Comparison of ENCODE assay signal across 8 cellular contexts in genomic region chr1:53219711-53220110, GRCh38. TPM values are rescaled to one million over a fixed set of nuclear protein-coding genes. Genes with fewer than 3 reads are reported as not detected.
DNase-seq lines count a peak whose midpoint lies in the region; ATAC-seq, FAIRE-seq and TF ChIP-seq lines count a peak whose summit lies in the region.

No MANE protein-coding gene starts in this region.

- TF ChIP-seq POLR2A in endothelial cell of umbilical vein (IDR thresholded peaks at IDR 0.05; ENCODE audit: low read depth, low read length) = no peak

- H3K79me2 ChIP-seq in PC-9 (ENCODE audit: low read depth) (peaks cover 17% of the 10 kb centered on the region), endothelial cell of umbilical vein (ENCODE audit: control insufficient read depth, insufficient read depth, low read length) (peaks cover 11% of the 10 kb centered on the region)

- no peaks in the 10 kb centered on the region; the same call in 1 of the 2 replicates for H3K36me3 ChIP-seq in Caco-2 (ENCODE audit: control insufficient read depth, insufficient read depth, low read length)
- no peaks in the 10 kb centered on the region for H3K36me3 ChIP-seq in PC-9 (ENCODE audit: low read depth)
- peaks cover 0 to 5% of the 10 kb centered on the region in 2 experiments for H3K36me3 ChIP-seq in endothelial cell of umbilical vein (ENCODE audit: control insufficient read depth in 2 of 2, extremely low read depth in 1 of 2, insufficient read depth in 2 of 2, low read length in 2 of 2)

- no peaks in the 10 kb centered on the region for H3K9me3 ChIP-seq in Caco-2
- no peaks in the 10 kb centered on the region for H3K9me3 ChIP-seq in PC-9 (ENCODE audit: insufficient read depth, low read depth)
- no peaks in the 10 kb centered on the region for H3K9me3 ChIP-seq in endothelial cell of umbilical vein (replicated peaks; ENCODE audit: control insufficient read depth, insufficient read depth, low read length)

- no peaks in the 10 kb centered on the region for H3K27me3 ChIP-seq in Caco-2 (replicated peaks; ENCODE audit: control insufficient read depth, insufficient read depth, low read length)
- no peaks in the 10 kb centered on the region for H3K27me3 ChIP-seq in PC-9 (ENCODE audit: insufficient read depth, low read depth)
- H3K27me3 ChIP-seq in endothelial cell of umbilical vein (ENCODE audit: control insufficient read depth in 2 of 2, insufficient read depth in 2 of 2, low read length in 2 of 2) = no peaks in the 10 kb centered on the region

- H3K4me3 Mint-ChIP-seq in Caco-2 (ENCODE audit: unreplicated experiment) (peak overlapping the region; percentile 89), osteocyte (ENCODE audit: unreplicated experiment) (peak overlapping the region; percentile 88)

- H3K9me2 ChIP-seq in PC-9 (ENCODE audit: insufficient read depth) = no peaks in the 10 kb centered on the region

- CTCF ChIA-PET in Caco-2 (lab: Charles Lee) = no interaction called here
- CTCF ChIA-PET in PC-9 (lab: Charles Lee) = no interaction called here
- CTCF ChIA-PET in endothelial cell of umbilical vein (lab: Charles Lee) = no interaction called here

- H3K4me3 ChIP-seq in Caco-2 (ENCODE audit: low read depth, low read length) (peak overlapping the region; percentile 94), PC-9 (peak overlapping the region; percentile 79), endothelial cell of umbilical vein (replicated peaks in 1 of 3; ENCODE audit: insufficient read depth in 1 of 3, low read depth in 1 of 3, low read length in 3 of 3) (peak overlapping the region; percentile 81 to 94 (median 83))

- intact Hi-C loops in Caco-2 (cut with micrococcal nuclease; ENCODE audit: unreplicated experiment) = no loop called here
- intact Hi-C loops in PC-9 (cut with micrococcal nuclease; ENCODE audit: unreplicated experiment) = loop anchor here (1.0 to 2.0 kb wide), 2 partner anchors 19 to 23 kb away; partner anchors contain the start of genes CPT2 and MAGOH
- intact Hi-C loops in endothelial cell of umbilical vein (cut with micrococcal nuclease) = loop anchor here (1.0 kb wide), 2 partner anchors 19 to 23 kb away; partner anchors contain the start of genes CPT2 and MAGOH

- H3K36me3 Mint-ChIP-seq in Caco-2 (ENCODE audit: insufficient read depth, unreplicated experiment) (peaks cover 22% of the 10 kb centered on the region), osteocyte (ENCODE audit: unreplicated experiment) (peaks cover 12% of the 10 kb centered on the region)

- H4K20me1 ChIP-seq in PC-9 (ENCODE audit: insufficient read depth) = no peaks in the 10 kb centered on the region
- no peaks in the 10 kb centered on the region for H4K20me1 ChIP-seq in endothelial cell of umbilical vein (replicated peaks; ENCODE audit: control insufficient read depth, extremely low read depth, insufficient read depth, low read length)

- no peaks in the 10 kb centered on the region for H3K9me3 Mint-ChIP-seq in Caco-2 (ENCODE audit: unreplicated experiment)
- H3K9me3 Mint-ChIP-seq in osteocyte (ENCODE audit: unreplicated experiment) = no peaks in the 10 kb centered on the region

- no peaks in the 10 kb centered on the region for H3K4me1 ChIP-seq in Caco-2
- peaks cover 16% of the 10 kb centered on the region for H3K4me1 ChIP-seq in PC-9 (replicated peaks; ENCODE audit: insufficient read depth)
- peaks cover 19% of the 10 kb centered on the region for H3K4me1 ChIP-seq in endothelial cell of umbilical vein (ENCODE audit: control insufficient read depth, extremely low read depth, insufficient read depth, low read length)

- TF ChIP-seq CTCF in Caco-2 (IDR thresholded peaks at IDR 0.05; ENCODE audit: insufficient read depth in 1 of 2, low read depth in 1 of 2, low read length in 1 of 2, severe bottlenecking in 1 of 2, unreplicated experiment in 1 of 2) (no peak), PC-9 (conservative IDR thresholded peaks at IDR 0.05) (no peak), endothelial cell of umbilical vein (IDR thresholded peaks at IDR 0.05; ENCODE audit: extremely low read depth in 1 of 2, insufficient read depth in 1 of 2, low read depth in 1 of 2, low read length in 2 of 2) (no peak), osteocyte (IDR thresholded peaks at IDR 0.05) (no peak), omental fat pad (IDR thresholded peaks at IDR 0.05) (no peak)

- H3K27ac ChIP-seq in PC-9 = peak overlapping the region; percentile 70
- peak overlapping the region; percentile 54 for H3K27ac ChIP-seq in endothelial cell of umbilical vein (ENCODE audit: insufficient read depth, low read depth, low read length)

- H3F3A ChIP-seq in PC-9 (ENCODE audit: insufficient read depth, low read depth) = peaks cover 6% of the 10 kb centered on the region; the same call in 1 of the 2 replicates

- H3K4me1 Mint-ChIP-seq in Caco-2 (ENCODE audit: low read depth, unreplicated experiment) = no peaks in the 10 kb centered on the region
- H3K4me1 Mint-ChIP-seq in osteocyte (ENCODE audit: unreplicated experiment) = peaks cover 21% of the 10 kb centered on the region

- peak overlapping the region; percentile 96 for H3K27ac Mint-ChIP-seq in Caco-2 (ENCODE audit: unreplicated experiment)
- H3K27ac Mint-ChIP-seq in osteocyte (ENCODE audit: unreplicated experiment) = peak overlapping the region; percentile 97

- H3K4me2 ChIP-seq in PC-9 = peak overlapping the region; percentile 94
- H3K4me2 ChIP-seq in endothelial cell of umbilical vein (ENCODE audit: insufficient read depth, low read length) = peak overlapping the region; percentile 88

- dilution Hi-C loops in endothelial cell of umbilical vein (cut with MboI; ENCODE audit: extremely low pct_ligation_motif_present, low sequenced_read_pairs) = no loop called here

- BruUV-seq in Caco-2 (replicated peaks; lab: Mats Ljungman, UMichigan) (TSS peak; percentile 66), PC-9 (replicated peaks; lab: Mats Ljungman, UMichigan) (TSS peak; percentile 75), endothelial cell of umbilical vein (replicated peaks; lab: Mats Ljungman, UMichigan) (TSS peak; percentile 63)

- DNase-seq in Caco-2 (no peak), PC-9 (no peak), endothelial cell of umbilical vein (ENCODE audit: low read depth, low spot score) (peak; percentile 3), osteocyte (ENCODE audit: extremely low spot score, unreplicated experiment) (no peak), kidney glomerular epithelial cell (lab: John Stamatoyannopoulos, UW) (no peak), SHP77 treated with DMSO at 0.1 percent for 48 hours (lab: John Stamatoyannopoulos, UW) (no peak), omental fat pad (ENCODE audit: low spot score) (no peak)

- H3K9me1 ChIP-seq in endothelial cell of umbilical vein (replicated peaks; ENCODE audit: control insufficient read depth, extremely low read depth, insufficient read depth, low read length) = no peaks in the 10 kb centered on the region

- H3K9ac ChIP-seq in endothelial cell of umbilical vein (replicated peaks; ENCODE audit: extremely low read depth, insufficient read depth, low read length) = peak overlapping the region; percentile 85

- POLR2A ChIA-PET in Caco-2 (lab: Charles Lee) = interaction anchor here (0.8 kb wide), 1 partner anchor 437 kb away, joined by 3 read pairs; no protein-coding TSS in a partner anchor
- POLR2A ChIA-PET in PC-9 (lab: Charles Lee; ENCODE audit: unreplicated experiment) = interaction anchor here (0.6 to 0.8 kb wide), 3 partner anchors 107 to 377 kb away, joined by 3 to 5 read pairs (median 4); partner anchors contain the start of gene ZYG11A
- POLR2A ChIA-PET in endothelial cell of umbilical vein (lab: Charles Lee) = no interaction called here

- FAIRE-seq in endothelial cell of umbilical vein (lab: Jason Lieb, UNC) = no peak

- H2AFZ ChIP-seq in PC-9 = peak overlapping the region; percentile 91
- peak overlapping the region; percentile 91 for H2AFZ ChIP-seq in endothelial cell of umbilical vein (ENCODE audit: low read depth, low read length)

- no peak for ATAC-seq in HG03045 (IDR thresholded peaks at IDR 0.05; ENCODE audit: unreplicated experiment)
- ATAC-seq in omental fat pad (ENCODE audit: low FRiP score) = no peak

- no peaks in the 10 kb centered on the region for H3K27me3 Mint-ChIP-seq in Caco-2 (ENCODE audit: insufficient read depth, unreplicated experiment)
- H3K27me3 Mint-ChIP-seq in osteocyte (ENCODE audit: unreplicated experiment) = no peaks in the 10 kb centered on the region

RNA-seq across cellular contexts. Expression of gene CZIB, which starts 0.7 kb away (rescaled TPM):
- total RNA-seq in Caco-2 (2022) = 36.0 and 42.6 TPM in 2 replicates
- total RNA-seq in PC-9 (2021) = 50.3 and 51.1 TPM in 2 replicates
- 58.7 and 60.1 TPM in 2 replicates for total RNA-seq in endothelial cell of umbilical vein
- 62.8 and 65.9 TPM in 2 replicates for polyA plus RNA-seq in endothelial cell of umbilical vein
- 85.9 and 97.2 TPM in 2 replicates for polyA plus RNA-seq in endothelial cell of umbilical vein (2011; cell fraction: cytosol; rRNA removed)
- polyA plus RNA-seq in endothelial cell of umbilical vein (2011; cell fraction: nucleus; rRNA removed) = 94.4 and 117 TPM in 2 replicates
- 61.6 and 69.7 TPM in 2 replicates for polyA plus RNA-seq in endothelial cell of umbilical vein (2012)
- polyA minus RNA-seq in endothelial cell of umbilical vein = 35.9 and 39.1 TPM in 2 replicates
- polyA minus RNA-seq in endothelial cell of umbilical vein (2011; cell fraction: cytosol; rRNA and poly(A)+ RNA removed) = 6.9 TPM
- polyA minus RNA-seq in endothelial cell of umbilical vein (2011; cell fraction: nucleus; rRNA and poly(A)+ RNA removed) = 26.0 and 28.1 TPM in 2 replicates
- 52.6 and 59.8 TPM in 2 replicates for total RNA-seq in osteocyte
- 10 to 100 TPM; 43.1 to 74.4 (median 62.3) TPM for total RNA-seq in omental fat pad

RNA-seq across cellular contexts. Expression of gene MAGOH, which starts 18.6 kb away (rescaled TPM):
- total RNA-seq in Caco-2 (2022) (74.2 and 77.0 TPM in 2 replicates), PC-9 (2021) (48.0 and 75.7 TPM in 2 replicates), endothelial cell of umbilical vein (59.8 and 60.1 TPM in 2 replicates), osteocyte (34.5 and 37.7 TPM in 2 replicates), omental fat pad (10 to 100 TPM; 20.3 to 46.7 (median 26.8) TPM)
- polyA plus RNA-seq in endothelial cell of umbilical vein = 16.0 and 25.9 TPM in 2 replicates
- 27.5 and 32.0 TPM in 2 replicates for polyA plus RNA-seq in endothelial cell of umbilical vein (2011; cell fraction: cytosol; rRNA removed)
- polyA plus RNA-seq in endothelial cell of umbilical vein (2011; cell fraction: nucleus; rRNA removed) = 7.9 and 20.8 TPM in 2 replicates
- polyA plus RNA-seq in endothelial cell of umbilical vein (2012) = 94.8 and 102 TPM in 2 replicates
- polyA minus RNA-seq in endothelial cell of umbilical vein = 41.0 and 64.8 TPM in 2 replicates
- 16.2 TPM for polyA minus RNA-seq in endothelial cell of umbilical vein (2011; cell fraction: cytosol; rRNA and poly(A)+ RNA removed)
- 12.1 and 14.4 TPM in 2 replicates for polyA minus RNA-seq in endothelial cell of umbilical vein (2011; cell fraction: nucleus; rRNA and poly(A)+ RNA removed)

RNA-seq across cellular contexts. Expression of gene CPT2, which starts 23.1 kb away (rescaled TPM):
- 12.5 and 14.4 TPM in 2 replicates for total RNA-seq in Caco-2 (2022)
- 32.2 and 35.7 TPM in 2 replicates for total RNA-seq in PC-9 (2021)
- 10.4 and 11.6 TPM in 2 replicates for total RNA-seq in endothelial cell of umbilical vein
- polyA plus RNA-seq in endothelial cell of umbilical vein = 10.6 and 11.5 TPM in 2 replicates
- polyA plus RNA-seq in endothelial cell of umbilical vein (2011; cell fraction: cytosol; rRNA removed) = 9.4 and 9.8 TPM in 2 replicates
- 6.6 and 6.9 TPM in 2 replicates for polyA plus RNA-seq in endothelial cell of umbilical vein (2011; cell fraction: nucleus; rRNA removed)
- polyA plus RNA-seq in endothelial cell of umbilical vein (2012) = 6.2 and 9.3 TPM in 2 replicates
- polyA minus RNA-seq in endothelial cell of umbilical vein = 10.1 and 10.8 TPM in 2 replicates
- 12.0 TPM for polyA minus RNA-seq in endothelial cell of umbilical vein (2011; cell fraction: cytosol; rRNA and poly(A)+ RNA removed)
- polyA minus RNA-seq in endothelial cell of umbilical vein (2011; cell fraction: nucleus; rRNA and poly(A)+ RNA removed) = 3.9 and 6.4 TPM in 2 replicates
- 15.6 and 16.6 TPM in 2 replicates for total RNA-seq in osteocyte
- total RNA-seq in omental fat pad = 10 to 100 TPM; 11.4 to 30.4 (median 17.6) TPM
